Comparison of ENCODE assay signal across 24 cellular contexts in the genomic region with DNA sequence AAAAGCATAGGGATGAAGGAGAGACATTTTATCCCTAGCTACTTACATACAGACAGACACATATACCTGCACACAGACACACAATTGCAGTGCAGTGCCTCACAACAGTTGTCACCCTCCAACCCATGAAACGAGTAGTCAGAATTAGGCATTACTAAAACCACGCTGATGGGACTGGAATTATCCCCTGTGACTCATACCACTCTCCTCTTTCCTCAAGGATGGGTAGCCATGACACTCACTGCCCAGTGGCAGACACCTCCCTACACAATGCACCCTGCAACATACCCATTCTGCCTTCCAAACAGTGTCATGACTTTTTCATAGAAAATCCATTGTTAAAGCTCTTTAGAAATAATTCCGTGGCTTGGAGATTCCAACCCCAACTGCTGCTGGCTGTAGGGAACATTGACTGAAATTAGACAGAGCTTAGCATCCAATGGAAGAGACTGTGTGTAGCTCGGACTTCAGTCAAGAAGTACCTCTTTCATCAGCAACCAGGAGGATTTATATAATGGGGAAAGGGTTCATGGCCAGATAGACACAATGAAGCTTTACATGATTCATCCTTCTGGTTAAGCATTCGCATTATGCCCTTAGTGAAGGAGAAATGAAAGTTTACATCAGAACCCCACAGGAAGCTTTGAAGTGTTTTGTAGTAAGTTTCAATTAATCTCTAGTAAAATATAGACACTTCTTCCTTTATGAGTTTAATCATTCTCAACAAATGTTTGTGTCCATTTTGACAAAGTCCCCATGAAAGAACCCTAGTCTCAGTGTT.
"Had no signal": no experiment of that assay in that cellular context is flagged by ENCODE, and none has a peak within 500 bp of the region (broad histone marks: within the 10 kb centered on the region; RNA-seq: fewer than 3 reads in every experiment).

No MANE protein-coding gene starts in this region.

- H3K4me3 Mint-ChIP-seq: activated naive CD4-positive, alpha-beta T cell treated with anti-CD3 and anti-CD28 coated beads, Interleukin-2, amount 10 ng/mL, durations not matched to agents 7 days and 5 days; activated naive CD8-positive, alpha-beta T cell treated with anti-CD3 and anti-CD28 coated beads, Interleukin-2, amount 10 ng/mL, durations not matched to agents 7 days and 5 days; activated T-helper 17 cell treated with anti-CD3 and anti-CD28 coated beads, Interleukin-2, amount 50 U/mL, for 72 hours; T-cell had no signal

- DNase-seq: activated CD4-positive, alpha-beta T cell treated with anti-CD3 and anti-CD28 coated beads for 48 hours; activated CD4-positive, alpha-beta T cell treated with anti-CD3 and anti-CD28 coated beads, Interleukin-2, amount 50 U/mL, for 48 hours; activated gamma-delta T cell; activated naive CD4-positive, alpha-beta T cell treated with anti-CD3 and anti-CD28 coated beads, Interleukin-2, amount 10 ng/mL, durations not matched to agents 7 days and 5 days; activated naive CD8-positive, alpha-beta T cell treated with anti-CD3 and anti-CD28 coated beads, Interleukin-2, amount 10 ng/mL, durations not matched to agents 7 days and 5 days; activated T-cell treated with anti-CD3 and anti-CD28 coated beads for 4 hours; activated T-cell treated with anti-CD3 and anti-CD28 coated beads, Interleukin-2, amount 50 U/mL, for 48 hours; adrenal gland; anterior cingulate cortex; caudate nucleus; colonic mucosa; KG1; NCI-H1105 treated with DMSO at 0.1 percent for 48 hours; NCI-H1436 treated with DMSO at 0.1 percent for 48 hours; NCI-H187; NCI-H2081; NCI-H446; NCI-H524; PC-9; T-cell; T-helper 2 cell; T1000 had no signal

- H3K9me3 Mint-ChIP-seq: activated T-helper 17 cell treated with anti-CD3 and anti-CD28 coated beads, Interleukin-2, amount 50 U/mL, for 72 hours had no signal

- H3K27ac Mint-ChIP-seq: activated naive CD4-positive, alpha-beta T cell treated with anti-CD3 and anti-CD28 coated beads, Interleukin-2, amount 10 ng/mL, durations not matched to agents 7 days and 5 days; activated naive CD8-positive, alpha-beta T cell treated with anti-CD3 and anti-CD28 coated beads, Interleukin-2, amount 10 ng/mL, durations not matched to agents 7 days and 5 days; activated T-helper 17 cell treated with anti-CD3 and anti-CD28 coated beads, Interleukin-2, amount 50 U/mL, for 72 hours; T-cell had no signal

- H3K36me3 Mint-ChIP-seq: activated naive CD4-positive, alpha-beta T cell treated with anti-CD3 and anti-CD28 coated beads, Interleukin-2, amount 10 ng/mL, durations not matched to agents 7 days and 5 days; activated naive CD8-positive, alpha-beta T cell treated with anti-CD3 and anti-CD28 coated beads, Interleukin-2, amount 10 ng/mL, durations not matched to agents 7 days and 5 days; T-cell had no signal

- H3K27me3 Mint-ChIP-seq: activated naive CD4-positive, alpha-beta T cell treated with anti-CD3 and anti-CD28 coated beads, Interleukin-2, amount 10 ng/mL, durations not matched to agents 7 days and 5 days; activated T-helper 17 cell treated with anti-CD3 and anti-CD28 coated beads, Interleukin-2, amount 50 U/mL, for 72 hours had no signal

- ATAC-seq: activated CD4-positive, CD25-positive, alpha-beta regulatory T cell treated with anti-CD3 and anti-CD28 coated beads, Interleukin-2, amount 50 U/mL, for 24 hours; activated T-helper 17 cell treated with anti-CD3 and anti-CD28 coated beads, Interleukin-2, amount 50 U/mL, for 72 hours; T-cell had no signal

- H3K4me1 Mint-ChIP-seq: activated naive CD4-positive, alpha-beta T cell treated with anti-CD3 and anti-CD28 coated beads, Interleukin-2, amount 10 ng/mL, durations not matched to agents 7 days and 5 days; activated T-helper 17 cell treated with anti-CD3 and anti-CD28 coated beads, Interleukin-2, amount 50 U/mL, for 72 hours; T-cell had no signal
